Comparison of ENCODE assay signal across 1 cellular context in genomic region chr18:923144-923543, GRCh38.
A peak's percentile ranks its signal among the peaks of the same experiment; 100 is the strongest.
TF ChIP-seq lines count a peak whose summit lies in the region.

No MANE protein-coding gene starts in this region.

TF ChIP-seq in HepG2, 621 proteins besides CTCF, POLR2A, EP300 and RAD21 (continued from another document and continues in another):
- TF ChIP-seq MAX (IDR thresholded peaks at IDR 0.05) (peak; percentile 60; the same call in 1 of the 2 replicates), SAP130 (CRISPR knock-in tag; IDR thresholded peaks at IDR 0.05; ENCODE audit: low read depth) (0 out of 2 replicates have a peak, but pooled peaks have one; percentile 20), KLF16 (CRISPR knock-in tag; IDR thresholded peaks at IDR 0.05) (peak in 1 of 2 experiments; percentile 85; a peak in 2 of 4 replicates), MYC (CRISPR knock-in tag; IDR thresholded peaks at IDR 0.05; ENCODE audit: borderline replicate concordance) (peak; percentile 26; the same call in 1 of the 2 replicates), SOX6 (IDR thresholded peaks at IDR 0.05) (no peak), SOX6 (CRISPR knock-in tag; IDR thresholded peaks at IDR 0.05) (peak; percentile 57; the same call in 1 of the 2 replicates), ZFY (CRISPR knock-in tag; IDR thresholded peaks at IDR 0.05) (no peak), ZNF609 (CRISPR knock-in tag; IDR thresholded peaks at IDR 0.05; ENCODE audit: borderline replicate concordance) (peak; percentile 33; the same call in 1 of the 2 replicates), HMG20A (CRISPR knock-in tag; IDR thresholded peaks at IDR 0.05; ENCODE audit: borderline replicate concordance) (peak; percentile 76), ARID5B (CRISPR knock-in tag; IDR thresholded peaks at IDR 0.05) (peak; percentile 81), ZNF687 (CRISPR knock-in tag; IDR thresholded peaks at IDR 0.05) (no peak), TCF7L2 (IDR thresholded peaks at IDR 0.05; ENCODE audit: low read depth, low read length) (no peak), PAXIP1 (CRISPR knock-in tag; conservative IDR thresholded peaks at IDR 0.05) (peak; percentile 34; the same call in 1 of the 2 replicates), KAT8 (CRISPR knock-in tag; IDR thresholded peaks at IDR 0.05) (peak; percentile 37; the same call in 1 of the 2 replicates), TFE3 (CRISPR knock-in tag; IDR thresholded peaks at IDR 0.05) (0 out of 2 replicates have a peak, but pooled peaks have one; percentile 22), ZNF546 (CRISPR knock-in tag; conservative IDR thresholded peaks at IDR 0.05) (no peak), ZNF644 (CRISPR knock-in tag; IDR thresholded peaks at IDR 0.05; ENCODE audit: low read depth) (0 out of 2 replicates have a peak, but pooled peaks have one; percentile 13), SOX13 (IDR thresholded peaks at IDR 0.05) (no peak), SOX13 (CRISPR knock-in tag; conservative IDR thresholded peaks at IDR 0.05 in 1 of 2, IDR thresholded peaks at IDR 0.05 in 1 of 2) (peak in 1 of 2 experiments; percentile 45; a peak in 1 of 4 replicates), ZNF292 (CRISPR knock-in tag; IDR thresholded peaks at IDR 0.05; ENCODE audit: borderline replicate concordance, low read depth) (peak; percentile 81; the same call in 1 of the 2 replicates), ZNF280D (CRISPR knock-in tag; IDR thresholded peaks at IDR 0.05) (0 out of 2 replicates have a peak, but pooled peaks have one; percentile 36), FOXA3 (CRISPR knock-in tag; IDR thresholded peaks at IDR 0.05) (peak; percentile 89), NCOA2 (CRISPR knock-in tag; IDR thresholded peaks at IDR 0.05) (peak; percentile 71), ZNF512B (CRISPR knock-in tag; IDR thresholded peaks at IDR 0.05; ENCODE audit: borderline replicate concordance) (peak; percentile 85; the same call in 1 of the 2 replicates), ZNF12 (CRISPR knock-in tag; IDR thresholded peaks at IDR 0.05) (peak; percentile 26; the same call in 1 of the 2 replicates), ZNF556 (CRISPR knock-in tag; IDR thresholded peaks at IDR 0.05; ENCODE audit: borderline replicate concordance) (no peak), FOXJ3 (CRISPR knock-in tag; IDR thresholded peaks at IDR 0.05; ENCODE audit: borderline replicate concordance) (peak; percentile 68; the same call in 1 of the 2 replicates), ZSCAN30 (CRISPR knock-in tag; IDR thresholded peaks at IDR 0.05) (no peak)
